9 cellular contexts compared by ENCODE assay signal in genomic region chr19:2983351-2984195, GRCh38. TPM values are rescaled to one million over a fixed set of nuclear protein-coding genes. Genes with fewer than 3 reads are reported as not detected.
DNase-seq lines count a peak whose midpoint lies in the region; ATAC-seq and TF ChIP-seq lines count a peak whose summit lies in the region.
"Had no signal": no experiment of that assay in that cellular context is flagged by ENCODE, and none has a peak within 500 bp of the region (broad histone marks: within the 10 kb centered on the region; RNA-seq: fewer than 3 reads in every experiment).

No MANE protein-coding gene starts in this region.

- H3K27me3 Mint-ChIP-seq in type B pancreatic cell: peaks cover 11% of the 10 kb centered on the region
- H3K27me3 Mint-ChIP-seq in activated T-cell treated with anti-CD3 and anti-CD28 coated beads, Interleukin-2, amount 50 U/mL, for 72 hours (ENCODE audit: low read depth): peaks cover 20% of the 10 kb centered on the region

- H3K36me3 Mint-ChIP-seq in type B pancreatic cell: no peaks in the 10 kb centered on the region
- no peaks in the 10 kb centered on the region for H3K36me3 Mint-ChIP-seq in activated T-cell treated with anti-CD3 and anti-CD28 coated beads, Interleukin-2, amount 50 U/mL, for 72 hours (ENCODE audit: insufficient read depth in 2 of 2)

- no peaks in the 10 kb centered on the region for H3K36me3 ChIP-seq in lung (ENCODE audit: control insufficient read depth in 2 of 2, insufficient read depth in 2 of 2, low read length in 2 of 2)

- peaks cover 0 to 4% (median 0%) of the 10 kb centered on the region in 45 donors for H3K27me3 ChIP-seq in dorsolateral prefrontal cortex
- no peaks in the 10 kb centered on the region for H3K27me3 ChIP-seq in lung (ENCODE audit: control insufficient read depth, insufficient read depth)

- TF ChIP-seq CTCF in GM12865 (IDR thresholded peaks at IDR 0.05; ENCODE audit: insufficient read depth, low read depth, low read length, missing control alignments) (no peak), dorsolateral prefrontal cortex (IDR thresholded peaks at IDR 0.05 in 54 of 56, conservative IDR thresholded peaks at IDR 0.05 in 2 of 56; ENCODE audit: low read depth in 1 of 56, partially characterized antibody in 56 of 56) (no peak), lung (IDR thresholded peaks at IDR 0.05; ENCODE audit: control extremely low read depth, extremely low read depth) (no peak), type B pancreatic cell (conservative IDR thresholded peaks at IDR 0.05) (no peak)

- peak overlapping the region; percentile 67 for H3K4me3 Mint-ChIP-seq in type B pancreatic cell
- no peak overlapping the region for H3K4me3 Mint-ChIP-seq in activated T-cell treated with anti-CD3 and anti-CD28 coated beads, Interleukin-2, amount 50 U/mL, for 72 hours

- no peak for DNase-seq in GM12865 (ENCODE audit: low read depth)
- DNase-seq in NCI-H446 treated with DMSO at 0.1 percent for 48 hours (lab: John Stamatoyannopoulos, UW): peak; percentile 77
- DNase-seq in dorsolateral prefrontal cortex: peak in 8 of 10 donors; percentile 25 to 70 (median 57)
- no peak for DNase-seq in lung (ENCODE audit: low spot score)
- DNase-seq in type B pancreatic cell (ENCODE audit: extremely low spot score, unreplicated experiment): peak; percentile 79
- DNase-seq in RKO (ENCODE audit: low spot score): no peak
- no peak for DNase-seq in activated T-cell treated with anti-CD3 and anti-CD28 coated beads, Interleukin-2, amount 50 U/mL, for 72 hours

- H3K9me3 ChIP-seq in lung (ENCODE audit: control insufficient read depth in 2 of 2, insufficient read depth in 1 of 2, low read length in 1 of 2): no peaks in the 10 kb centered on the region

- ATAC-seq in lung (ENCODE audit: insufficient read depth, low FRiP score): peak; percentile 34
- no peak for ATAC-seq in GM18909 (IDR thresholded peaks at IDR 0.05; ENCODE audit: poor library complexity, unreplicated experiment)
- ATAC-seq in activated T-cell treated with anti-CD3 and anti-CD28 coated beads, Interleukin-2, amount 50 U/mL, for 72 hours (replicated peaks in 1 of 2): no peak

- peaks cover 0 to 10% of the 10 kb centered on the region in 2 donors for H3K4me1 ChIP-seq in lung (ENCODE audit: control insufficient read depth in 2 of 2, insufficient read depth in 2 of 2, low read length in 2 of 2)

- no peaks in the 10 kb centered on the region for H3K9me3 Mint-ChIP-seq in type B pancreatic cell
- no peaks in the 10 kb centered on the region for H3K9me3 Mint-ChIP-seq in activated T-cell treated with anti-CD3 and anti-CD28 coated beads, Interleukin-2, amount 50 U/mL, for 72 hours

- peak overlapping the region; percentile 79 for H3K27ac Mint-ChIP-seq in type B pancreatic cell
- no peak overlapping the region for H3K27ac Mint-ChIP-seq in activated T-cell treated with anti-CD3 and anti-CD28 coated beads, Interleukin-2, amount 50 U/mL, for 72 hours

- intact Hi-C loops in dorsolateral prefrontal cortex (cut with DNase I): no loop called here

- H3K27ac ChIP-seq in dorsolateral prefrontal cortex: peak overlapping the region in 41 of 59 donors; percentile 1 to 87 (median 49)
- peak overlapping the region; percentile 26 to 92 for H3K27ac ChIP-seq in lung (ENCODE audit: low read depth in 1 of 2, low read length in 1 of 2)

- H3K4me1 Mint-ChIP-seq in type B pancreatic cell (ENCODE audit: unreplicated experiment): peaks cover 31% of the 10 kb centered on the region
- H3K4me1 Mint-ChIP-seq in activated T-cell treated with anti-CD3 and anti-CD28 coated beads, Interleukin-2, amount 50 U/mL, for 72 hours (ENCODE audit: low read depth): no peaks in the 10 kb centered on the region

- WGBS in lung, 2 donors: 12 to 16% methylated on average over 23 of the region's 23 CpGs

- H3K4me3 ChIP-seq in GM12865 (ENCODE audit: low read depth, low read length) (peak overlapping the region; percentile 17), dorsolateral prefrontal cortex (peak overlapping the region; percentile 23 to 74 (median 52)), lung (peak overlapping the region; percentile 8)

RNA-seq across cellular contexts. Expression of gene TLE6, which starts 6.2 kb away (rescaled TPM):
- total RNA-seq in dorsolateral prefrontal cortex (1 to 10 TPM in 60 of 120 experiments, under 1 TPM in 54, not detected in 6; 0.23 to 3.4 (median 1.1) TPM), lung (1 to 10 TPM; 6.3 to 8.8 TPM), type B pancreatic cell (ENCODE audit: low replicate concordance) (3.8 TPM in 2 replicates)
- 1 to 10 TPM; 6.1 to 8.0 TPM for polyA plus RNA-seq in lung
- total RNA-seq in activated T-cell treated with anti-CD3 and anti-CD28 coated beads, Interleukin-2, amount 50 U/mL, for 72 hours: 1 to 10 TPM; 4.5 to 6.0 TPM
- total RNA-seq: myocyte had no signal

RNA-seq across cellular contexts. Expression of gene ZNF77, which starts 38.8 kb away (rescaled TPM):
- 1 to 10 TPM; 3.0 to 8.8 (median 4.8) TPM for total RNA-seq in dorsolateral prefrontal cortex
- total RNA-seq in lung: 1 to 10 TPM; 3.3 to 6.7 TPM
- 1 to 10 TPM; 3.0 to 3.2 TPM for polyA plus RNA-seq in lung
- 4.0 and 5.8 TPM in 2 replicates for total RNA-seq in type B pancreatic cell (ENCODE audit: low replicate concordance)
- total RNA-seq in activated T-cell treated with anti-CD3 and anti-CD28 coated beads, Interleukin-2, amount 50 U/mL, for 72 hours: 1 to 10 TPM; 5.4 to 5.5 TPM

RNA-seq across cellular contexts. Expression of gene TLE2, which starts 45.5 kb away (rescaled TPM):
- total RNA-seq in dorsolateral prefrontal cortex (10 to 100 TPM; 20.7 to 66.1 (median 34.1) TPM), lung (10 to 100 TPM; 39.8 to 47.1 TPM), type B pancreatic cell (ENCODE audit: low replicate concordance) (37.7 and 52.8 TPM in 2 replicates)
- polyA plus RNA-seq in lung: 10 to 100 TPM; 30.8 to 38.7 TPM
- 10 to 100 TPM; 12.4 to 16.5 TPM for total RNA-seq in activated T-cell treated with anti-CD3 and anti-CD28 coated beads, Interleukin-2, amount 50 U/mL, for 72 hours

Comparison
In these comparisons a context has a peak if more than half of its experiments do, and no peak if none do; other contexts are left out.
1. DNase-seq: peak in NCI-H446 treated with DMSO at 0.1 percent for 48 hours (single experiment), dorsolateral prefrontal cortex (8 of 10) and type B pancreatic cell (single experiment); none in GM12865 (single experiment), lung (single experiment), RKO (single experiment) and activated T-cell treated with anti-CD3 and anti-CD28 coated beads, Interleukin-2, amount 50 U/mL, for 72 hours (0 of 2).
2. Peak in every context shown above with its lines, with median percentiles within 50 percentile points of each other: H3K4me3 ChIP-seq.